In genomic region chr12:53892760-53893159, GRCh38 we compare ENCODE assay signal across 2 cellular contexts.
TF ChIP-seq lines count a peak whose summit lies in the region.

No MANE protein-coding gene starts in this region.

TF ChIP-seq in HepG2, 621 proteins besides CTCF, POLR2A, EP300 and RAD21:
- TF ChIP-seq MAFK (conservative IDR thresholded peaks at IDR 0.05 in 1 of 2, IDR thresholded peaks at IDR 0.05 in 1 of 2; ENCODE audit: low read length in 2 of 2) (peak; percentile 95 to 99), MAFF (IDR thresholded peaks at IDR 0.05; ENCODE audit: low read depth, low read length) (peak; percentile 98), NR2F1 (CRISPR knock-in tag; IDR thresholded peaks at IDR 0.05) (no peak), MEIS1 (CRISPR knock-in tag; IDR thresholded peaks at IDR 0.05; ENCODE audit: borderline replicate concordance) (no peak), DBP (CRISPR knock-in tag; IDR thresholded peaks at IDR 0.05; ENCODE audit: not compliant biosample characterization) (no peak), ATRX (CRISPR knock-in tag; IDR thresholded peaks at IDR 0.05; ENCODE audit: borderline replicate concordance) (no peak), KAT8 (CRISPR knock-in tag; IDR thresholded peaks at IDR 0.05) (no peak)

TF ChIP-seq in H1, 55 proteins besides CTCF, POLR2A, EP300 and RAD21:
- TF ChIP-seq MAFK (IDR thresholded peaks at IDR 0.05; ENCODE audit: low read depth, low read length) (peak; percentile 95), BCL11A (IDR thresholded peaks at IDR 0.05; ENCODE audit: low read depth in 2 of 2, low read length in 2 of 2) (no peak)
